ENCODE assay signal across 9 cellular contexts in the genomic region with DNA sequence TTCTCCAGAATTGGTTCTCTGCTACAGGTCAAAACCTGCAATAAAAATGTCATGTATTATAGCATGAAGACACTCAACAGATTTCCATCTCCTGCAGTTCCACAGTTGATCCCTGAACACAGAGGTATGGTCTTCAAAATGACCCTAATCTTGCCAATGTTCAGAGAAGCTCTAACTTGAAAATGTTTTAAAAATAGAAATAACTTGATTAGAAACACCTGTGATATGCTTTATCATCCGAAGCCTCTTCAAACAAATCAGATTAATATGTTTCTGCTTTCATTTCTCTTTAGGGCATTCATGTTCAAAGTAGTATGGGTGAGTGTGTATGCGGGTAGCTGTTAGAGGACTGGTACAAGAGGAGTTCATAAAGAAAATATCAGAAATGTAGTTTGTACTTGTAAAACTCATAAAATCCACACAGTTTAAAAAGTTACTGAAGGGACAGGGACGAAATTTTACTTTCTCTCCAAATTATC.
DNase-seq lines count a peak whose midpoint lies in the region; FAIRE-seq and TF ChIP-seq lines count a peak whose summit lies in the region.
"Had no signal": no experiment of that assay in that cellular context is flagged by ENCODE, and none has a peak within 500 bp of the region (broad histone marks: within the 10 kb centered on the region; RNA-seq: fewer than 3 reads in every experiment).

No MANE protein-coding gene starts in this region.

- H2AFZ ChIP-seq in Loucy (ENCODE audit: low read length) (no peak overlapping the region), osteoblast (ENCODE audit: low read length) (no peak overlapping the region)

- H3K27me3 ChIP-seq in Loucy (ENCODE audit: insufficient read depth, low read length, poor library complexity, severe bottlenecking) (peaks cover 10% of the 10 kb centered on the region), osteoblast (ENCODE audit: insufficient read depth, low read length) (no peaks in the 10 kb centered on the region)
- H3K27me3 ChIP-seq: thyroid gland had no signal

- DNase-seq in GM12892 (ENCODE audit: insufficient read length) (no peak), astrocyte of the spinal cord (ENCODE audit: low read depth, low spot score) (peak; percentile 39), osteoblast (ENCODE audit: insufficient read length, low spot score, missing footprints) (peak; percentile 80), DMS153 (lab: John Stamatoyannopoulos, UW) (no peak), RKO (ENCODE audit: low spot score) (no peak), NCI-H1048 (lab: John Stamatoyannopoulos, UW) (no peak)
- DNase-seq: kidney glomerular epithelial cell, thyroid gland had no signal

- peaks cover 99% of the 10 kb centered on the region for H4K20me1 ChIP-seq in Loucy (ENCODE audit: insufficient read depth, low read length, poor library complexity, severe bottlenecking)
- H4K20me1 ChIP-seq in osteoblast (ENCODE audit: insufficient read depth, low read length): peaks cover 2% of the 10 kb centered on the region

- no peak for TF ChIP-seq CTCF in Loucy (conservative IDR thresholded peaks at IDR 0.05; ENCODE audit: low read length)
- TF ChIP-seq CTCF in astrocyte of the spinal cord (IDR thresholded peaks at IDR 0.05; ENCODE audit: low read depth, low read length): no peak
- no peak for TF ChIP-seq CTCF in osteoblast (IDR thresholded peaks at IDR 0.05; ENCODE audit: extremely low read depth, low read depth, low read length)

- in situ Hi-C loops in astrocyte of the spinal cord (cut with HindIII; ENCODE audit: low sequenced_read_pairs): no loop called here

- H3F3A ChIP-seq in Loucy (ENCODE audit: low read depth): no peaks in the 10 kb centered on the region

- no peak for TF ChIP-seq POLR2A in GM12892 (IDR thresholded peaks at IDR 0.05; ENCODE audit: low read depth, low read length)

- FAIRE-seq in GM12892 (lab: Jason Lieb, UNC): peak; percentile 67

- H3K9me3 ChIP-seq in Loucy (ENCODE audit: insufficient read depth, low read depth, low read length): no peaks in the 10 kb centered on the region
- no peaks in the 10 kb centered on the region for H3K9me3 ChIP-seq in osteoblast (ENCODE audit: low read depth, low read length)
- H3K9me3 ChIP-seq: thyroid gland had no signal

- H3K4me3 ChIP-seq in Loucy (ENCODE audit: low read length, poor library complexity, severe bottlenecking) (peak overlapping the region; percentile 87), astrocyte of the spinal cord (ENCODE audit: low read depth, low read length) (no peak overlapping the region), osteoblast (ENCODE audit: insufficient read depth, low read length) (peak overlapping the region; percentile 14)
- H3K4me3 ChIP-seq: thyroid gland had no signal

- H3K9ac ChIP-seq in Loucy (ENCODE audit: low read depth, low read length, poor library complexity, severe bottlenecking): peak overlapping the region; percentile 98

- H3K36me3 ChIP-seq in Loucy (ENCODE audit: insufficient read depth, low read length): peaks cover 38% of the 10 kb centered on the region
- peaks cover 4% of the 10 kb centered on the region for H3K36me3 ChIP-seq in osteoblast (ENCODE audit: insufficient read depth, low read length)
- H3K36me3 ChIP-seq: thyroid gland had no signal

- H3K4me1 ChIP-seq in Loucy (ENCODE audit: insufficient read depth, low read length, poor library complexity, severe bottlenecking) (peaks cover 70% of the 10 kb centered on the region), osteoblast (ENCODE audit: insufficient read depth, low read length) (peaks cover 61% of the 10 kb centered on the region)
- H3K4me1 ChIP-seq: thyroid gland had no signal

- no peaks in the 10 kb centered on the region for H3K9me2 ChIP-seq in Loucy (replicated peaks; ENCODE audit: low read depth, low read length)

- H3K27ac ChIP-seq in osteoblast (ENCODE audit: low read depth, low read length): peak overlapping the region; percentile 89
- H3K27ac ChIP-seq: thyroid gland had no signal

- peak overlapping the region; percentile 81 for H3K4me2 ChIP-seq in Loucy (ENCODE audit: low read depth, low read length, poor library complexity, severe bottlenecking)
- peak overlapping the region; percentile 69 for H3K4me2 ChIP-seq in osteoblast (ENCODE audit: insufficient read depth, low read length)

- peaks cover 100% of the 10 kb centered on the region for H3K79me2 ChIP-seq in Loucy (ENCODE audit: insufficient read depth, low read length)
- peaks cover 99% of the 10 kb centered on the region for H3K79me2 ChIP-seq in osteoblast (ENCODE audit: insufficient read depth, low read length)

Comparison
In these comparisons a context has a peak if more than half of its experiments do, and no peak if none do; other contexts are left out.
1. DNase-seq: peak in astrocyte of the spinal cord (single experiment) and osteoblast (single experiment); none in GM12892 (single experiment), DMS153 (single experiment), RKO (single experiment) and NCI-H1048 (single experiment).